In genomic region chr9:134396825-134397224, GRCh38 we compare ENCODE assay signal across 9 cellular contexts.
DNase-seq lines count a peak whose midpoint lies in the region; ATAC-seq and TF ChIP-seq lines count a peak whose summit lies in the region.
"Had no signal": no experiment of that assay in that cellular context is flagged by ENCODE, and none has a peak within 500 bp of the region (broad histone marks: within the 10 kb centered on the region; RNA-seq: fewer than 3 reads in every experiment).

No MANE protein-coding gene starts in this region.

- H3K27ac Mint-ChIP-seq in WTC11, result peak overlapping the region; percentile 74; the same call in 1 of the 2 replicates
- peak overlapping the region; percentile 84 for H3K27ac Mint-ChIP-seq in chondrocyte (ENCODE audit: unreplicated experiment)

- peak; percentile 29 for ATAC-seq in WTC11

- peaks cover 10% of the 10 kb centered on the region for H3K9me3 Mint-ChIP-seq in WTC11
- H3K9me3 Mint-ChIP-seq in chondrocyte (ENCODE audit: low read depth), result no peaks in the 10 kb centered on the region

- H3K36me3 Mint-ChIP-seq in WTC11 (peaks cover 7% of the 10 kb centered on the region), chondrocyte (ENCODE audit: low read depth) (no peaks in the 10 kb centered on the region)

- H3K4me3 ChIP-seq in GM12875 (ENCODE audit: low read depth, low read length), result peak overlapping the region; percentile 53

- no peak overlapping the region for H3K4me3 Mint-ChIP-seq in WTC11
- no peak overlapping the region for H3K4me3 Mint-ChIP-seq in chondrocyte (ENCODE audit: unreplicated experiment)

- DNase-seq in WTC11 (ENCODE audit: low spot score) (no peak), chondrocyte (ENCODE audit: low spot score) (no peak), NCI-H524 treated with DMSO at 0.1 percent for 48 hours (lab: John Stamatoyannopoulos, UW) (no peak), occipital lobe (lab: John Stamatoyannopoulos, UW) (no peak), NCI-H1092 treated with DMSO at 0.1 percent for 48 hours (lab: John Stamatoyannopoulos, UW) (no peak), HCEC 1CT (no peak)
- peak; percentile 64 for DNase-seq in stimulated activated CD4-positive, alpha-beta T cell treated with anti-CD3 and anti-CD28 coated beads, Interleukin-15, amount 100 ng/mL, for 24 hours
- DNase-seq: NCI-H187 treated with DMSO at 0.1 percent for 48 hours had no signal

- POLR2A ChIA-PET in WTC11 (lab: Charles Lee), result no interaction called here

- TF ChIP-seq CTCF in GM12875 (IDR thresholded peaks at IDR 0.05; ENCODE audit: borderline replicate concordance, insufficient read depth, low read depth, low read length) (no peak), WTC11 (IDR thresholded peaks at IDR 0.05) (no peak), chondrocyte (IDR thresholded peaks at IDR 0.05) (peak; percentile 42)

- CTCF ChIA-PET in WTC11 (lab: Charles Lee), result interaction anchor here (1.1 to 1.5 kb wide), 2 partner anchors 46 to 226 kb away, joined by 4 to 6 read pairs; no protein-coding TSS in a partner anchor

- H3K4me1 Mint-ChIP-seq in WTC11 (peaks cover 3% of the 10 kb centered on the region), chondrocyte (ENCODE audit: low read depth) (peaks cover 25% of the 10 kb centered on the region)

- H3K27me3 Mint-ChIP-seq in WTC11 (ENCODE audit: low read depth), result no peaks in the 10 kb centered on the region
- H3K27me3 Mint-ChIP-seq in chondrocyte (ENCODE audit: low read depth), result no peaks in the 10 kb centered on the region

TF ChIP-seq in WTC11, 78 proteins besides CTCF, POLR2A, EP300 and RAD21:
- TF ChIP-seq, protein P1, sequence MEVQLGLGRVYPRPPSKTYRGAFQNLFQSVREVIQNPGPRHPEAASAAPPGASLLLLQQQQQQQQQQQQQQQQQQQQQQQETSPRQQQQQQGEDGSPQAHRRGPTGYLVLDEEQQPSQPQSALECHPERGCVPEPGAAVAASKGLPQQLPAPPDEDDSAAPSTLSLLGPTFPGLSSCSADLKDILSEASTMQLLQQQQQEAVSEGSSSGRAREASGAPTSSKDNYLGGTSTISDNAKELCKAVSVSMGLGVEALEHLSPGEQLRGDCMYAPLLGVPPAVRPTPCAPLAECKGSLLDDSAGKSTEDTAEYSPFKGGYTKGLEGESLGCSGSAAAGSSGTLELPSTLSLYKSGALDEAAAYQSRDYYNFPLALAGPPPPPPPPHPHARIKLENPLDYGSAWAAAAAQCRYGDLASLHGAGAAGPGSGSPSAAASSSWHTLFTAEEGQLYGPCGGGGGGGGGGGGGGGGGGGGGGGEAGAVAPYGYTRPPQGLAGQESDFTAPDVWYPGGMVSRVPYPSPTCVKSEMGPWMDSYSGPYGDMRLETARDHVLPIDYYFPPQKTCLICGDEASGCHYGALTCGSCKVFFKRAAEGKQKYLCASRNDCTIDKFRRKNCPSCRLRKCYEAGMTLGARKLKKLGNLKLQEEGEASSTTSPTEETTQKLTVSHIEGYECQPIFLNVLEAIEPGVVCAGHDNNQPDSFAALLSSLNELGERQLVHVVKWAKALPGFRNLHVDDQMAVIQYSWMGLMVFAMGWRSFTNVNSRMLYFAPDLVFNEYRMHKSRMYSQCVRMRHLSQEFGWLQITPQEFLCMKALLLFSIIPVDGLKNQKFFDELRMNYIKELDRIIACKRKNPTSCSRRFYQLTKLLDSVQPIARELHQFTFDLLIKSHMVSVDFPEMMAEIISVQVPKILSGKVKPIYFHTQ (CRISPR knock-in tag; IDR thresholded peaks at IDR 0.05), result no peak
- TF ChIP-seq MYBL2 (CRISPR knock-in tag; IDR thresholded peaks at IDR 0.05) (no peak), PRRX2 (CRISPR knock-in tag; IDR thresholded peaks at IDR 0.05) (no peak), MXD4 (CRISPR knock-in tag; IDR thresholded peaks at IDR 0.05; ENCODE audit: borderline replicate concordance) (no peak), NFYB (CRISPR knock-in tag; conservative IDR thresholded peaks at IDR 0.05; ENCODE audit: low read depth) (no peak), TEAD4 (CRISPR knock-in tag; IDR thresholded peaks at IDR 0.05) (no peak), ATF6 (CRISPR knock-in tag; IDR thresholded peaks at IDR 0.05) (no peak), RORB (CRISPR knock-in tag; IDR thresholded peaks at IDR 0.05) (no peak), ZNF317 (CRISPR knock-in tag; IDR thresholded peaks at IDR 0.05; ENCODE audit: borderline replicate concordance, low read depth) (no peak), SOX15 (CRISPR knock-in tag; IDR thresholded peaks at IDR 0.05) (no peak), ATF1 (CRISPR knock-in tag; IDR thresholded peaks at IDR 0.05) (no peak), SP1 (CRISPR knock-in tag; conservative IDR thresholded peaks at IDR 0.05) (no peak)
